1 cellular context compared by ENCODE assay signal in the genomic region with DNA sequence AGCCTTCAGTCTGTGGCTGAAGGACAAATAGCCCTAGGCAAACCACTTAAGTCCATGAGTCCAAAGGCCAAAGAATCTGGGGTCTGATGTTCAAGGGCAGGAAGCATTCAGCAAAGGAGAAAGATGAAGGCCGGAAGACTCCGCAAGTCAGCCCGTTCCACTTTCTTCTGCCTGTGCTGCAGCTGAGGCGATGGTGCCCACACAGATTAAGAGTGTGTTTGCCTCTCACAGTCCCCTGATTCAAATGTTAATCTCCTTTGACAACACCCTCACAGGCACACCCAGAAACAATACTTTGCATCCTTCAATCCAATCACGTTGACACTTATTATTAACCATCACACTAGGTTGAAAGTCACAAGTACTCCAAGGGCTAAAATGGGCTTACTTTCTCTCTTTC.
TF ChIP-seq lines count a peak whose summit lies in the region.

No MANE protein-coding gene starts in this region.

TF ChIP-seq in H1, 55 proteins besides CTCF, POLR2A, EP300 and RAD21:
- TF ChIP-seq KDM1A (IDR thresholded peaks at IDR 0.05; ENCODE audit: borderline replicate concordance, low read length), result no peak
- TF ChIP-seq RXRA (IDR thresholded peaks at IDR 0.05; ENCODE audit: insufficient read depth, low read depth, low read length), result no peak
